10 cellular contexts compared by ENCODE assay signal in genomic region chr14:61712137-61712536, GRCh38. TPM values are rescaled to one million over a fixed set of nuclear protein-coding genes. Genes with fewer than 3 reads are reported as not detected.
DNase-seq lines count a peak whose midpoint lies in the region; ATAC-seq, FAIRE-seq and TF ChIP-seq lines count a peak whose summit lies in the region.
"Had no signal": no experiment of that assay in that cellular context is flagged by ENCODE, and none has a peak within 500 bp of the region (broad histone marks: within the 10 kb centered on the region; RNA-seq: fewer than 3 reads in every experiment).

No MANE protein-coding gene starts in this region.

- no peak for FAIRE-seq in GM12891 (lab: Jason Lieb, UNC)

- no peak for DNase-seq in GM23248
- DNase-seq in naive B cell: no peak
- no peak for DNase-seq in superior temporal gyrus (ENCODE audit: extremely low spot score)
- no peak for DNase-seq in GM12891 (ENCODE audit: insufficient read length, low spot score)
- no peak for DNase-seq in stimulated activated CD4-positive, alpha-beta T cell treated with anti-CD3 and anti-CD28 coated beads, Interleukin-15, amount 100 ng/mL, for 24 hours
- DNase-seq: activated CD8-positive, alpha-beta memory T cell treated with anti-CD3 and anti-CD28 coated beads, Interleukin-2, amount 10 ng/mL, durations not matched to agents 7 days and 5 days; midbrain; NCI-H2227 treated with DMSO at 0.1 percent for 48 hours had no signal

- peaks cover 0 to 6% (median under 1%) of the 10 kb centered on the region in 11 experiments; a peak in 9 of 22 replicates for H3K9me3 ChIP-seq in BLaER1 treated with 17β-estradiol and CSF1 and Interleukin-3, amounts not matched to agents 10 nM and 100 nM (replicated peaks in 1 of 11)
- H3K9me3 ChIP-seq in GM23248 (ENCODE audit: low read depth): no peaks in the 10 kb centered on the region

- peaks cover 3% of the 10 kb centered on the region for H3K36me3 Mint-ChIP-seq in activated naive CD8-positive, alpha-beta T cell
- no peaks in the 10 kb centered on the region for H3K36me3 Mint-ChIP-seq in naive B cell

- H3F3A ChIP-seq in GM23248 (ENCODE audit: insufficient read depth): peaks cover 83% of the 10 kb centered on the region

- peak overlapping the region in 2 of 10 experiments; percentile 31 to 43; a peak in 3 of 20 replicates for H3K4me3 ChIP-seq in BLaER1 treated with 17β-estradiol and CSF1 and Interleukin-3, amounts not matched to agents 10 nM and 100 nM
- H3K4me3 ChIP-seq in GM23248: peak overlapping the region; percentile 56

- in situ Hi-C loops in GM23248 (cut with MboI): no loop called here

- H2AFZ ChIP-seq in GM23248: no peak overlapping the region

- peak overlapping the region in 10 of 11 experiments; percentile 22 to 93 (median 48); a peak in 20 of 22 replicates for H3K4me2 ChIP-seq in BLaER1 treated with 17β-estradiol and CSF1 and Interleukin-3, amounts not matched to agents 10 nM and 100 nM
- H3K4me2 ChIP-seq in GM23248 (ENCODE audit: unreplicated experiment): peak overlapping the region; percentile 79

- no peak for ATAC-seq in naive B cell (ENCODE audit: low read depth in 2 of 2)

- peak overlapping the region in 2 of 11 experiments; percentile 60 to 66; a peak in 3 of 22 replicates for H3K9ac ChIP-seq in BLaER1 treated with 17β-estradiol and CSF1 and Interleukin-3, amounts not matched to agents 10 nM and 100 nM
- peak overlapping the region; percentile 53 for H3K9ac ChIP-seq in GM23248

- peak overlapping the region; percentile 56 for H3K27ac Mint-ChIP-seq in activated naive CD8-positive, alpha-beta T cell
- H3K27ac Mint-ChIP-seq in naive B cell: peak overlapping the region in 3 of 6 donors; percentile 5 to 48 (median 28)

- no peaks in the 10 kb centered on the region for H3K27me3 ChIP-seq in BLaER1 treated with 17β-estradiol and CSF1 and Interleukin-3, amounts not matched to agents 10 nM and 100 nM
- no peaks in the 10 kb centered on the region for H3K27me3 ChIP-seq in GM23248 (replicated peaks; ENCODE audit: insufficient read depth)

- no peaks in the 10 kb centered on the region for H3K27me3 Mint-ChIP-seq in activated naive CD8-positive, alpha-beta T cell
- no peaks in the 10 kb centered on the region for H3K27me3 Mint-ChIP-seq in naive B cell
- H3K27me3 Mint-ChIP-seq: activated CD8-positive, alpha-beta memory T cell treated with anti-CD3 and anti-CD28 coated beads, Interleukin-2, amount 10 ng/mL, durations not matched to agents 7 days and 5 days had no signal

- WGBS in GM23248 (ENCODE audit: low coverage in 1 of 2, low lambda C conversion rate in 2 of 2, missing lambda C conversion rate in 2 of 2), 2 experiments: 97 to 100% methylated on average over 1 of the region's 1 CpG

- H3K27ac ChIP-seq in BLaER1 treated with 17β-estradiol and CSF1 and Interleukin-3, amounts not matched to agents 10 nM and 100 nM: no peak overlapping the region
- H3K27ac ChIP-seq in GM23248: peak overlapping the region; percentile 53

- TF ChIP-seq POLR2A in GM12891 (IDR thresholded peaks at IDR 0.05; ENCODE audit: low read depth, low read length): no peak

- H3K9me3 Mint-ChIP-seq in activated naive CD8-positive, alpha-beta T cell (ENCODE audit: low read depth): no peaks in the 10 kb centered on the region
- peaks cover 0 to 5% (median 0%) of the 10 kb centered on the region in 7 donors for H3K9me3 Mint-ChIP-seq in naive B cell

- H4K20me1 ChIP-seq in BLaER1 treated with 17β-estradiol and CSF1 and Interleukin-3, amounts not matched to agents 10 nM and 100 nM: peaks cover 92 to 98% (median 93%) of the 10 kb centered on the region in 11 experiments
- peaks cover 73% of the 10 kb centered on the region for H4K20me1 ChIP-seq in GM23248 (ENCODE audit: insufficient read depth)

- H3K9me2 ChIP-seq in GM23248 (ENCODE audit: insufficient read depth): no peaks in the 10 kb centered on the region

- H3K4me1 Mint-ChIP-seq in activated naive CD8-positive, alpha-beta T cell (ENCODE audit: low read depth): peaks cover 85% of the 10 kb centered on the region
- peaks cover 47 to 82% (median 75%) of the 10 kb centered on the region in 3 donors for H3K4me1 Mint-ChIP-seq in naive B cell

- H3K36me3 ChIP-seq in BLaER1 treated with 17β-estradiol and CSF1 and Interleukin-3, amounts not matched to agents 10 nM and 100 nM: peaks cover 0 to 32% (median 10%) of the 10 kb centered on the region in 11 experiments; a peak in 9 of 22 replicates
- no peaks in the 10 kb centered on the region; the same call in 1 of the 2 replicates for H3K36me3 ChIP-seq in GM23248 (ENCODE audit: low read depth)

- H3K79me2 ChIP-seq in GM23248 (ENCODE audit: insufficient read depth): peaks cover 97% of the 10 kb centered on the region

- H3K4me1 ChIP-seq in BLaER1 treated with 17β-estradiol and CSF1 and Interleukin-3, amounts not matched to agents 10 nM and 100 nM: peaks cover 53 to 90% (median 80%) of the 10 kb centered on the region in 10 experiments
- peaks cover 76% of the 10 kb centered on the region for H3K4me1 ChIP-seq in GM23248 (ENCODE audit: insufficient read depth)

- H3K4me3 Mint-ChIP-seq in activated naive CD8-positive, alpha-beta T cell: peak overlapping the region; percentile 38
- H3K4me3 Mint-ChIP-seq in naive B cell: peak overlapping the region in 7 of 8 donors; percentile 0 to 64 (median 10)
- H3K4me3 Mint-ChIP-seq: activated CD8-positive, alpha-beta memory T cell treated with anti-CD3 and anti-CD28 coated beads, Interleukin-2, amount 10 ng/mL, durations not matched to agents 7 days and 5 days had no signal

TF ChIP-seq in GM12891, 5 proteins besides CTCF, POLR2A, EP300 and RAD21:
- no peak for TF ChIP-seq PAX5 (IDR thresholded peaks at IDR 0.05; ENCODE audit: insufficient read depth, low read length, severe bottlenecking)
- no peak for TF ChIP-seq TAF1 (IDR thresholded peaks at IDR 0.05; ENCODE audit: low read depth, low read length)
- no peak for TF ChIP-seq POU2F2 (IDR thresholded peaks at IDR 0.05; ENCODE audit: low read depth, low read length)
- no peak for TF ChIP-seq SPI1 (IDR thresholded peaks at IDR 0.05; ENCODE audit: low read depth, low read length)
- no peak for TF ChIP-seq POLR2AphosphoS5 (IDR thresholded peaks at IDR 0.05; ENCODE audit: low read depth, low read length)

RNA-seq across cellular contexts. Expression of gene HIF1A, which starts 16.8 kb away (rescaled TPM):
- 1,114 and 1,257 TPM in 2 replicates for total RNA-seq in GM23248 (2014; rRNA removed; shearing (Covaris generic))
- 863 and 907 TPM in 2 replicates for polyA plus RNA-seq in GM23248 (2016; fragmentation: Nextera tagmentation; extraction: Ambion mirVana)
- 100 to 1,000 TPM; 109 to 152 (median 125) TPM for polyA plus RNA-seq in naive B cell (ENCODE audit: low read depth in 6 of 6)
- 28.8 TPM for polyA plus RNA-seq in GM12891 (2012; ENCODE audit: low read depth, missing spikeins)

RNA-seq across cellular contexts. Expression of gene SNAPC1, which starts 50.1 kb away (rescaled TPM):
- total RNA-seq in GM23248 (2014; rRNA removed; shearing (Covaris generic)): 32.1 and 35.9 TPM in 2 replicates
- polyA plus RNA-seq in GM23248 (2016; fragmentation: Nextera tagmentation; extraction: Ambion mirVana): 41.0 and 41.6 TPM in 2 replicates
- 1 to 10 TPM; 5.2 to 7.2 (median 6.4) TPM for polyA plus RNA-seq in naive B cell (ENCODE audit: low read depth in 6 of 6)
- 4.7 TPM for polyA plus RNA-seq in GM12891 (2012; ENCODE audit: low read depth, missing spikeins)
